22 cellular contexts compared by ENCODE assay signal in the genomic region with DNA sequence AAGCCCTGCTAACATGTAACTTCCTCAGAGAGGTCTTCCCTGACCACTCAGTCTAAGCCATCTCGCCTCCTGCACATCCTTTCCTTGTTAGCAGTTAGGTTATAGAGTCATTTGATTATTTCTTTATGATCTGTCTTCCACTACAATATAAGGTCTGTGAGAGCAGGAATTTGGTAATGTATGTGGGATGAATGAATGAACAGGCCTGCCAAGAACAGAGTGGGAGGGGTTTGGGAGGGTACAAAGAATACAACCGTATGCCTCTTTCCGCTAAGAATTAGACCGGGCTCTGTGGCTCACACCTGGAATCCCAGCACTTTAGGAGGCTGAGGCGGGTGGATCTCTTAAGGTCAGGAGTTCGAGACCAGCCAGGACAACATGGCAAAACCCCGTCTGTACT. TPM values are rescaled to one million over a fixed set of nuclear protein-coding genes. Genes with fewer than 3 reads are reported as not detected.
"Had no signal": no experiment of that assay in that cellular context is flagged by ENCODE, and none has a peak within 500 bp of the region (broad histone marks: within the 10 kb centered on the region; RNA-seq: fewer than 3 reads in every experiment).

No MANE protein-coding gene starts in this region.

- H3K4me3 ChIP-seq: esophagus squamous epithelium, gastroesophageal sphincter, left ventricle myocardium inferior, lower lobe of right lung, pancreas, suprapubic skin, thyroid gland, upper lobe of left lung, vagina had no signal

- H3K36me3 Mint-ChIP-seq: memory B cell, mesothelial cell of epicardium had no signal

- H3K4me1 ChIP-seq: gastroesophageal sphincter, left ventricle myocardium inferior, vagina had no signal

- DNase-seq: dermis blood vessel endothelial cell; esophagus squamous epithelium; foreskin fibroblast; glutamatergic neuron; immature natural killer cell; left ventricle myocardium inferior; lower lobe of right lung; occipital lobe; pancreas; right cardiac atrium; small intestine; stimulated activated CD4-positive, alpha-beta T cell treated with anti-CD3 and anti-CD28 coated beads, Interleukin-12 subunit alpha, Interleukin-12 subunit beta, amount 100 ng/mL, for 4 hours; stimulated activated naive CD8-positive, alpha-beta T cell treated with anti-CD3 and anti-CD28 coated beads, Interleukin-15, Interleukin-2, amounts not matched to agents 100 U/mL and 50 U/mL, for 24 hours; thyroid gland; upper lobe of left lung had no signal

- H3K27ac Mint-ChIP-seq: memory B cell, mesothelial cell of epicardium, nephron, progenitor cell of endocrine pancreas had no signal

- H3K4me3 Mint-ChIP-seq: immature natural killer cell, mesothelial cell of epicardium, nephron had no signal

- H3K36me3 ChIP-seq: esophagus squamous epithelium, gastroesophageal sphincter, left ventricle myocardium inferior, lower lobe of right lung, pancreas, suprapubic skin, thyroid gland, upper lobe of left lung, vagina had no signal

- H3K27ac ChIP-seq: esophagus squamous epithelium, gastroesophageal sphincter, left ventricle myocardium inferior, lower lobe of right lung, pancreas, suprapubic skin, thyroid gland, upper lobe of left lung, vagina had no signal

- H3K9me3 Mint-ChIP-seq: memory B cell, mesothelial cell of epicardium, nephron had no signal

- ATAC-seq: gastroesophageal sphincter; lower lobe of right lung; pancreas; right cardiac atrium; stimulated activated naive CD8-positive, alpha-beta T cell treated with anti-CD3 and anti-CD28 coated beads, Interleukin-15, Interleukin-2, amounts not matched to agents 100 U/mL and 50 U/mL, for 24 hours had no signal

- H3K9me3 ChIP-seq: esophagus squamous epithelium, gastroesophageal sphincter, left ventricle myocardium inferior, lower lobe of right lung, pancreas, suprapubic skin, thyroid gland, upper lobe of left lung, vagina had no signal

- H3K27me3 Mint-ChIP-seq: memory B cell had no signal

RNA-seq across cellular contexts. Expression of a gene that starts 32.9 kb away (rescaled TPM):
- total RNA-seq: dermis blood vessel endothelial cell had no signal
